In genomic region chr12:108839011-108839889, GRCh38 we compare ENCODE assay signal across 1 cellular context.
A peak's percentile ranks its signal among the peaks of the same experiment; 100 is the strongest.
TF ChIP-seq lines count a peak whose summit lies in the region.

No MANE protein-coding gene starts in this region.

TF ChIP-seq in K562, 482 proteins besides CTCF, POLR2A, EP300 and RAD21 (continued from another document):
- peak; percentile 46; the same call in 1 of the 2 replicates for TF ChIP-seq THRB (CRISPR knock-in tag; conservative IDR thresholded peaks at IDR 0.05)
- no peak for TF ChIP-seq FOXK2 (conservative IDR thresholded peaks at IDR 0.05 in 1 of 2, IDR thresholded peaks at IDR 0.05 in 1 of 2; ENCODE audit: low read depth in 2 of 2)
- no peak for TF ChIP-seq TSHZ1 (CRISPR knock-in tag; IDR thresholded peaks at IDR 0.05)
- no peak for TF ChIP-seq ETS1 (conservative IDR thresholded peaks at IDR 0.05; ENCODE audit: control insufficient read depth, low read depth, low read length)
- no peak for TF ChIP-seq ZNF217 (CRISPR knock-in tag; IDR thresholded peaks at IDR 0.05)
